ENCODE assay signal across 13 cellular contexts in genomic region chr7:17134786-17135185, GRCh38.
DNase-seq lines count a peak whose midpoint lies in the region; ATAC-seq lines count a peak whose summit lies in the region.
"Had no signal": no experiment of that assay in that cellular context is flagged by ENCODE, and none has a peak within 500 bp of the region (broad histone marks: within the 10 kb centered on the region; RNA-seq: fewer than 3 reads in every experiment).

No MANE protein-coding gene starts in this region.

- no peaks in the 10 kb centered on the region for H3K36me3 ChIP-seq in SJCRH30
- H3K36me3 ChIP-seq: MG63 had no signal

- intact Hi-C loops in sciatic nerve (cut with DNase I) = no loop called here

- peaks cover 0 to 3% of the 10 kb centered on the region in 2 donors for H3K9me3 Mint-ChIP-seq in stimulated activated naive B cell treated with anti-CD40 and anti-IgM and Interleukin-4, amounts not matched to agents 10 μg/mL and 1 μg/mL and 100 μg/mL, for 72 hours

- peaks cover 6% of the 10 kb centered on the region; the same call in 1 of the 2 replicates for H3K4me1 ChIP-seq in SJCRH30
- H3K4me1 ChIP-seq: parathyroid adenoma had no signal

- H3K4me1 Mint-ChIP-seq in stimulated activated naive B cell treated with anti-CD40 and anti-IgM and Interleukin-4, amounts not matched to agents 10 μg/mL and 1 μg/mL and 100 μg/mL, for 72 hours = peaks cover 33 to 38% of the 10 kb centered on the region in 2 donors

- H3K4me3 Mint-ChIP-seq in stimulated activated naive B cell treated with anti-CD40 and anti-IgM and Interleukin-4, amounts not matched to agents 10 μg/mL and 1 μg/mL and 100 μg/mL, for 72 hours = peak overlapping the region in 1 of 2 donors; percentile 17

- peak overlapping the region; percentile 53 for H3K27ac Mint-ChIP-seq in stimulated activated naive B cell treated with anti-CD40 and anti-IgM and Interleukin-4, amounts not matched to agents 10 μg/mL and 1 μg/mL and 100 μg/mL, for 72 hours

- no peaks in the 10 kb centered on the region for H3K27me3 ChIP-seq in SJCRH30
- H3K27me3 ChIP-seq: MG63 had no signal

- DNase-seq in stimulated activated CD4-positive, alpha-beta T cell treated with anti-CD3 and anti-CD28 coated beads, Interleukin-1b, Interleukin-23, amount 100 ng/mL, for 48 hours = peak; percentile 28
- DNase-seq in stimulated activated CD4-positive, alpha-beta T cell treated with anti-CD3 and anti-CD28 coated beads, Interleukin-12 subunit alpha, Interleukin-12 subunit beta, amount 100 ng/mL, for 4 hours = no peak
- DNase-seq in stimulated activated naive B cell treated with anti-CD40 and anti-IgM and Interleukin-4, amounts not matched to agents 10 μg/mL and 1 μg/mL and 100 μg/mL, for 72 hours = peak; percentile 32
- DNase-seq in SJCRH30 (no peak), NCI-H2029 (lab: John Stamatoyannopoulos, UW) (no peak), sciatic nerve (ENCODE audit: low spot score) (no peak)
- DNase-seq: anterior cingulate cortex; MG63; NK-92 treated with Interleukin-12 subunit alpha and Interleukin-12 subunit beta, amount 100 ng/mL, for 24 hours had no signal

- peak; percentile 92 for ATAC-seq in GM21723 (IDR thresholded peaks at IDR 0.05; ENCODE audit: unreplicated experiment)
- peak; percentile 79 for ATAC-seq in HG03280 (IDR thresholded peaks at IDR 0.05; ENCODE audit: unreplicated experiment)
- peak; percentile 98 to 99 for ATAC-seq in stimulated activated naive B cell treated with anti-CD40 and anti-IgM and Interleukin-4, amounts not matched to agents 10 μg/mL and 1 μg/mL and 100 μg/mL, for 72 hours (replicated peaks)
- no peak for ATAC-seq in sciatic nerve

- no peak overlapping the region for H3K27ac ChIP-seq in SJCRH30
- H3K27ac ChIP-seq: C4-2B, parathyroid adenoma had no signal

- H3K4me3 ChIP-seq in SJCRH30 = no peak overlapping the region
- H3K4me3 ChIP-seq: MG63 had no signal

- no peaks in the 10 kb centered on the region for H3K27me3 Mint-ChIP-seq in stimulated activated naive B cell treated with anti-CD40 and anti-IgM and Interleukin-4, amounts not matched to agents 10 μg/mL and 1 μg/mL and 100 μg/mL, for 72 hours

- no peaks in the 10 kb centered on the region for H3K36me3 Mint-ChIP-seq in stimulated activated naive B cell treated with anti-CD40 and anti-IgM and Interleukin-4, amounts not matched to agents 10 μg/mL and 1 μg/mL and 100 μg/mL, for 72 hours

- H3K9me3 ChIP-seq in SJCRH30 (replicated peaks) = no peaks in the 10 kb centered on the region
- H3K9me3 ChIP-seq: MG63 had no signal

Comparison
In these comparisons a context has a peak if more than half of its experiments do, and no peak if none do; other contexts are left out.
1. DNase-seq: peak in stimulated activated CD4-positive, alpha-beta T cell treated with anti-CD3 and anti-CD28 coated beads, Interleukin-1b, Interleukin-23, amount 100 ng/mL, for 48 hours (single experiment) and stimulated activated naive B cell treated with anti-CD40 and anti-IgM and Interleukin-4, amounts not matched to agents 10 μg/mL and 1 μg/mL and 100 μg/mL, for 72 hours (single experiment); none in stimulated activated CD4-positive, alpha-beta T cell treated with anti-CD3 and anti-CD28 coated beads, Interleukin-12 subunit alpha, Interleukin-12 subunit beta, amount 100 ng/mL, for 4 hours (single experiment), SJCRH30 (0 of 2), NCI-H2029 (single experiment) and sciatic nerve (single experiment).